13 cellular contexts compared by ENCODE assay signal in the genomic region with DNA sequence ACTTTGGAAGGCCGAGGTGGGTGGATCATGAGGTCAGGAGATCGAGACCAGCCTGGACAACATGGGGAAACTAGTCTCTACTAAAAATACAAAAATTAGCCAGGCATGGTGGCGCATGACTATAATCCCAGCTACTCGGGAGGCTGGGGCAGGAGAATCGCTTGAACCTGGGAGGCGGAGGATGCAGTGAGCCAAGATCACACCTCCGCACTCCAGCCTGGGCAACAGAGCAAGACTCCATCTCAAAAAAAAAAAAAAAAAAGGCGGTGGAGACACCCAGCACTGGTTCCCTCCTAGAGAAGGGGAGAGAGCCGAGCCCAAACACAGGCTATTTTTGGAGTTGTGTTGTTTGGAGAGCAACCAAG. TPM values are rescaled to one million over a fixed set of nuclear protein-coding genes. Genes with fewer than 3 reads are reported as not detected.
DNase-seq lines count a peak whose midpoint lies in the region; ATAC-seq, FAIRE-seq and TF ChIP-seq lines count a peak whose summit lies in the region.
"Not testable (repeated sequence)": the region's sequence is repeated elsewhere in the genome, so short reads cannot be mapped to it uniquely, and the experiment has no call there.
"Had no signal": no experiment of that assay in that cellular context is flagged by ENCODE, and none has a peak within 500 bp of the region (broad histone marks: within the 10 kb centered on the region; RNA-seq: fewer than 3 reads in every experiment).

No MANE protein-coding gene starts in this region.

- H3K23me2 ChIP-seq in H1 (ENCODE audit: low read depth, low read length): not testable (repeated sequence)

- H3K4me1 Mint-ChIP-seq in activated naive CD8-positive, alpha-beta T cell treated with anti-CD3 and anti-CD28 coated beads, Interleukin-2, amount 50 U/mL, for 24 hours: peaks cover 38% of the 10 kb centered on the region
- H3K4me1 Mint-ChIP-seq in natural killer cell treated with Interleukin-12 subunit alpha and Interleukin-12 subunit beta and Interleukin-15 and Interleukin-18, amount 100 ng/mL, for 72 hours (ENCODE audit: low read depth in 2 of 2): peaks cover 28 to 30% of the 10 kb centered on the region in 2 donors

- dilution Hi-C loops in keratinocyte (cut with MboI; ENCODE audit: extremely low pct_ligation_motif_present, low sequenced_read_pairs): not testable (repeated sequence)

- POLR2A ChIA-PET in H1 (lab: Charles Lee; ENCODE audit: partially characterized antibody): interaction anchor here (0.7 to 2.1 kb wide), 6 partner anchors 12 to 123 kb away, joined by 3 to 8 read pairs (median 4); a partner anchor contains a TSS

- not testable (repeated sequence) for ATAC-seq in activated naive CD8-positive, alpha-beta T cell treated with anti-CD3 and anti-CD28 coated beads, Interleukin-2, amount 50 U/mL, for 24 hours; natural killer cell treated with Interleukin-12 subunit alpha and Interleukin-12 subunit beta and Interleukin-15 and Interleukin-18, amount 100 ng/mL, for 72 hours

- not testable (repeated sequence) for TF ChIP-seq RAD21 in H1 (IDR thresholded peaks at IDR 0.05 in 1 of 2, conservative IDR thresholded peaks at IDR 0.05 in 1 of 2; ENCODE audit: low read depth in 2 of 2, low read length in 2 of 2)

- not testable (repeated sequence) for H4K5ac ChIP-seq in H1 (ENCODE audit: insufficient read length, low read depth, low read length)

- peak overlapping the region; percentile 68 for H4K91ac ChIP-seq in H1 (replicated peaks; ENCODE audit: insufficient read length, low read length)

- H3K4ac ChIP-seq in H1 (replicated peaks; ENCODE audit: insufficient read length, low read depth, low read length): not testable (repeated sequence)

- H3K9me1 ChIP-seq in keratinocyte (ENCODE audit: control insufficient read depth, extremely low read depth, insufficient read depth, low read length): not testable (repeated sequence)

- not testable (repeated sequence) for H3K56ac ChIP-seq in H1 (replicated peaks; ENCODE audit: insufficient read length, low read depth, low read length)

- H3K36me3 ChIP-seq in SJCRH30; H1 (ENCODE audit: control insufficient read depth in 2 of 4, insufficient read depth in 4 of 4, low read length in 3 of 4); keratinocyte (ENCODE audit: control insufficient read depth in 2 of 2, extremely low read depth in 1 of 2, insufficient read depth in 2 of 2, low read length in 2 of 2); smooth muscle cell (ENCODE audit: low read depth); vagina: not testable (repeated sequence)

- H3K4me3 ChIP-seq in GM12864 (ENCODE audit: low read depth, low read length): peak overlapping the region; percentile 49
- H3K4me3 ChIP-seq in SJCRH30: peak overlapping the region; percentile 53
- H3K4me3 ChIP-seq in H1 (ENCODE audit: extremely low read depth in 1 of 4, insufficient read depth in 2 of 4, low read depth in 3 of 4, low read length in 4 of 4): 0 out of 8 replicates have a peak overlapping the region, but pooled peaks of 1 of the 4 experiments have one; percentile 10
- not testable (repeated sequence) for H3K4me3 ChIP-seq in keratinocyte (ENCODE audit: control insufficient read depth in 2 of 3, extremely low read depth in 1 of 3, insufficient read depth in 2 of 3, low read depth in 1 of 3, low read length in 3 of 3); smooth muscle cell
- peak overlapping the region in 1 of 2 donors; percentile 38 for H3K4me3 ChIP-seq in vagina

- not testable (repeated sequence) for H3K36me3 Mint-ChIP-seq in activated naive CD8-positive, alpha-beta T cell treated with anti-CD3 and anti-CD28 coated beads, Interleukin-2, amount 50 U/mL, for 24 hours (ENCODE audit: low read depth); natural killer cell treated with Interleukin-12 subunit alpha and Interleukin-12 subunit beta and Interleukin-15 and Interleukin-18, amount 100 ng/mL, for 72 hours

- H3K4me2 ChIP-seq in H1 (ENCODE audit: insufficient read depth in 1 of 2, low read depth in 2 of 2, low read length in 2 of 2); smooth muscle cell: not testable (repeated sequence)
- H3K4me2 ChIP-seq in keratinocyte (ENCODE audit: control insufficient read depth, extremely low read depth, insufficient read depth, low read depth, low read length): peak overlapping the region; percentile 65

- H3K4me1 ChIP-seq in SJCRH30 (peaks cover 27% of the 10 kb centered on the region), H1 (replicated peaks in 1 of 4; ENCODE audit: control insufficient read depth in 3 of 4, insufficient read depth in 4 of 4, low read length in 3 of 4) (peaks cover 4 to 14% (median 8%) of the 10 kb centered on the region in 4 experiments), keratinocyte (ENCODE audit: control insufficient read depth, extremely low read depth, insufficient read depth, low read length) (peaks cover 42% of the 10 kb centered on the region), smooth muscle cell (ENCODE audit: low read depth) (peaks cover 16% of the 10 kb centered on the region), vagina (peaks cover 54% of the 10 kb centered on the region)

- CTCF ChIA-PET in H1 (lab: Charles Lee; ENCODE audit: partially characterized antibody): interaction anchor here (0.7 to 8.3 kb wide), 2 partner anchors 16 to 102 kb away, joined by 3 to 80 read pairs; a partner anchor contains a TSS

- H3K9me3 ChIP-seq in SJCRH30 (replicated peaks); H1 (ENCODE audit: insufficient read depth in 2 of 2, low read depth in 1 of 2, low read length in 1 of 2); keratinocyte (ENCODE audit: control insufficient read depth, low read depth, low read length); smooth muscle cell (replicated peaks; ENCODE audit: low read depth); vagina: not testable (repeated sequence)

- H3K18ac ChIP-seq in H1 (ENCODE audit: extremely low read depth, low read length): peak overlapping the region; percentile 4; the same call in 1 of the 2 replicates

- not testable (repeated sequence) for H3K9me3 Mint-ChIP-seq in activated naive CD8-positive, alpha-beta T cell treated with anti-CD3 and anti-CD28 coated beads, Interleukin-2, amount 50 U/mL, for 24 hours; natural killer cell treated with Interleukin-12 subunit alpha and Interleukin-12 subunit beta and Interleukin-15 and Interleukin-18, amount 100 ng/mL, for 72 hours

- H3F3A ChIP-seq in smooth muscle cell (ENCODE audit: low read depth): peaks cover 55% of the 10 kb centered on the region

- not testable (repeated sequence) for H2BK15ac ChIP-seq in H1 (ENCODE audit: low read length)

- intact Hi-C loops in vagina (cut with DNase I): loop anchor here (2.0 kb wide), 1 partner anchor 21 kb away; no protein-coding TSS in a partner anchor

- H3K79me2 ChIP-seq in H1 (ENCODE audit: control insufficient read depth in 1 of 2, insufficient read depth in 2 of 2, low read length in 2 of 2); keratinocyte (ENCODE audit: control insufficient read depth, insufficient read depth, low read length); smooth muscle cell (ENCODE audit: low read depth): not testable (repeated sequence)

- not testable (repeated sequence) for H2BK20ac ChIP-seq in H1 (ENCODE audit: low read length)

- WGBS in H1 (ENCODE audit: extremely low coverage in 1 of 2, insufficient coverage in 1 of 2, insufficient read length in 1 of 2, insufficient replicate concordance in 2 of 2, low coverage in 1 of 2, low lambda C conversion rate in 2 of 2, missing lambda C conversion rate in 1 of 2), 2 experiments: 93% methylated on average over 7 of the region's 9 CpGs; no CpG with 5 or more reads in 1 of the 2 experiments
- WGBS in smooth muscle cell (ENCODE audit: low lambda C conversion rate): 43% methylated on average over 9 of the region's 9 CpGs

- 0 out of 2 replicates have a peak overlapping the region, but pooled peaks have one; percentile 80 for H2AFZ ChIP-seq in H1 (ENCODE audit: low read length)
- peak overlapping the region; percentile 17 for H2AFZ ChIP-seq in keratinocyte (ENCODE audit: control insufficient read depth, low read length)
- H2AFZ ChIP-seq in smooth muscle cell (ENCODE audit: low read depth): not testable (repeated sequence)

- not testable (repeated sequence) for H3K9ac ChIP-seq in H1 (replicated peaks in 1 of 4; ENCODE audit: extremely low read depth in 1 of 4, low read depth in 3 of 4, low read length in 3 of 4); smooth muscle cell (ENCODE audit: low read depth)
- peak overlapping the region; percentile 71 for H3K9ac ChIP-seq in keratinocyte (ENCODE audit: control insufficient read depth, extremely low read depth, insufficient read depth, low read length)

- H2BK5ac ChIP-seq in H1 (ENCODE audit: low read depth, low read length): peak overlapping the region; percentile 88; the same call in 1 of the 2 replicates

- TF ChIP-seq EP300 in H1 (IDR thresholded peaks at IDR 0.05; ENCODE audit: borderline replicate concordance in 1 of 2, low read depth in 2 of 2, low read length in 2 of 2): not testable (repeated sequence)

- H3K79me1 ChIP-seq in H1 (ENCODE audit: low read depth, low read length): not testable (repeated sequence)

- H3K27me3 ChIP-seq in SJCRH30; H1 (replicated peaks in 1 of 4; ENCODE audit: control insufficient read depth in 3 of 4, extremely low read depth in 1 of 4, insufficient read depth in 3 of 4, low read length in 3 of 4); keratinocyte (ENCODE audit: control insufficient read depth, extremely low read depth, insufficient read depth, low read length); smooth muscle cell (ENCODE audit: low read depth); vagina: not testable (repeated sequence)

- not testable (repeated sequence) for H4K20me1 ChIP-seq in H1 (replicated peaks in 1 of 2; ENCODE audit: control insufficient read depth in 1 of 2, insufficient read depth in 2 of 2, low read length in 2 of 2); keratinocyte (ENCODE audit: control insufficient read depth, extremely low read depth, insufficient read depth, low read length); smooth muscle cell (ENCODE audit: low read depth)

- peak overlapping the region; percentile 90; the same call in 1 of the 2 replicates for H2BK12ac ChIP-seq in H1 (ENCODE audit: low read depth, low read length)

- H3K27ac ChIP-seq in SJCRH30 (peak overlapping the region; percentile 67), H1 (ENCODE audit: low read depth, low read length) (0 out of 2 replicates have a peak overlapping the region, but pooled peaks have one; percentile 22), keratinocyte (ENCODE audit: control insufficient read depth, insufficient read depth, low read length) (peak overlapping the region; percentile 67), smooth muscle cell (ENCODE audit: low read depth) (peak overlapping the region; percentile 100), vagina (peak overlapping the region; percentile 89)

- H3K4me3 Mint-ChIP-seq in activated naive CD8-positive, alpha-beta T cell treated with anti-CD3 and anti-CD28 coated beads, Interleukin-2, amount 50 U/mL, for 24 hours: peak overlapping the region; percentile 60
- H3K4me3 Mint-ChIP-seq in natural killer cell treated with Interleukin-12 subunit alpha and Interleukin-12 subunit beta and Interleukin-15 and Interleukin-18, amount 100 ng/mL, for 72 hours: peak overlapping the region; percentile 53

- H2BK120ac ChIP-seq in H1 (replicated peaks; ENCODE audit: low read depth, low read length): not testable (repeated sequence)

- H2AK5ac ChIP-seq in H1 (ENCODE audit: low read depth, low read length): not testable (repeated sequence)

- DNase-seq in GM12864 (ENCODE audit: low read depth); SJCRH30; activated naive CD8-positive, alpha-beta T cell treated with anti-CD3 and anti-CD28 coated beads, Interleukin-2, amount 50 U/mL, for 24 hours; H1 (ENCODE audit: low read depth in 1 of 2, low spot score in 2 of 2); keratinocyte (ENCODE audit: low read depth, low spot score); natural killer cell treated with Interleukin-12 subunit alpha and Interleukin-12 subunit beta and Interleukin-15 and Interleukin-18, amount 100 ng/mL, for 72 hours (ENCODE audit: low spot score); smooth muscle cell (lab: John Stamatoyannopoulos, UW; ENCODE audit: unreplicated experiment); vagina (ENCODE audit: extremely low spot score in 2 of 2): not testable (repeated sequence)

- H4K8ac ChIP-seq in H1 (ENCODE audit: extremely low read depth, insufficient read depth, low read length): 0 out of 2 replicates have a peak overlapping the region, but pooled peaks have one; percentile 39

- H3K23ac ChIP-seq in H1 (ENCODE audit: insufficient read length): not testable (repeated sequence)

- TF ChIP-seq POLR2A in H1 (IDR thresholded peaks at IDR 0.05; ENCODE audit: control extremely low read depth in 1 of 2, low read depth in 2 of 2, low read length in 2 of 2); vagina (IDR thresholded peaks at IDR 0.05): not testable (repeated sequence)

- not testable (repeated sequence) for H3K14ac ChIP-seq in H1 (ENCODE audit: insufficient read length)

- not testable (repeated sequence) for FAIRE-seq in H1 (lab: Jason Lieb, UNC); keratinocyte (lab: Jason Lieb, UNC)

- H3K27me3 Mint-ChIP-seq in activated naive CD8-positive, alpha-beta T cell treated with anti-CD3 and anti-CD28 coated beads, Interleukin-2, amount 50 U/mL, for 24 hours: peaks cover 54% of the 10 kb centered on the region
- H3K27me3 Mint-ChIP-seq in natural killer cell treated with Interleukin-12 subunit alpha and Interleukin-12 subunit beta and Interleukin-15 and Interleukin-18, amount 100 ng/mL, for 72 hours: peaks cover 21 to 27% of the 10 kb centered on the region in 2 donors

- not testable (repeated sequence) for H3K27ac Mint-ChIP-seq in activated naive CD8-positive, alpha-beta T cell treated with anti-CD3 and anti-CD28 coated beads, Interleukin-2, amount 50 U/mL, for 24 hours
- peak overlapping the region in 1 of 2 donors; percentile 67 for H3K27ac Mint-ChIP-seq in natural killer cell treated with Interleukin-12 subunit alpha and Interleukin-12 subunit beta and Interleukin-15 and Interleukin-18, amount 100 ng/mL, for 72 hours

- not testable (repeated sequence) for TF ChIP-seq CTCF in GM12864 (IDR thresholded peaks at IDR 0.05; ENCODE audit: low read depth, low read length, missing control alignments); H1 (IDR thresholded peaks at IDR 0.05; ENCODE audit: control extremely low read depth in 1 of 3, insufficient read depth in 1 of 3, low read depth in 1 of 3, low read length in 3 of 3); keratinocyte (optimal IDR thresholded peaks at IDR 0.05 in 1 of 3, IDR thresholded peaks at IDR 0.05 in 1 of 3, conservative IDR thresholded peaks at IDR 0.05 in 1 of 3; ENCODE audit: extremely low read depth in 1 of 3, insufficient read depth in 2 of 3, low read length in 3 of 3); smooth muscle cell (IDR thresholded peaks at IDR 0.05; ENCODE audit: borderline replicate concordance, insufficient read depth, poor library complexity, severe bottlenecking); vagina (IDR thresholded peaks at IDR 0.05)

RNA-seq across cellular contexts. Expression of a gene that starts 5.3 kb away (rescaled TPM):
- total RNA-seq in SJCRH30 (2014; rRNA removed; shearing (Covaris generic)): 1.2 and 1.7 TPM in 2 replicates
- 5.6 and 6.8 TPM in 2 replicates for total RNA-seq in H1 (2021; fragmentation: NEBNext Ultra II Directional; extraction: Animal tissue kit (Norgen Biotek cat#: 25700))
- polyA plus RNA-seq in H1 (2011; rRNA removed) (3.7 and 3.8 TPM in 2 replicates), keratinocyte (522 to 820 TPM (median 808 TPM) in 3 replicates), smooth muscle cell (460 and 495 TPM in 2 replicates)
- 3.4 TPM for polyA plus RNA-seq in H1 (2011; cell fraction: cytosol; rRNA removed)
- polyA plus RNA-seq in H1 (2011; cell fraction: nucleus; rRNA removed): 2.8 TPM
- 2.5 to 2.9 TPM (median 2.7 TPM) in 4 replicates for polyA plus RNA-seq in H1 (2012, experiment 1 of 2)
- polyA plus RNA-seq in H1 (2012, experiment 2 of 2): 1.9 TPM
- polyA plus RNA-seq in H1 (2013, experiment 1 of 2): 20.1 TPM
- polyA plus RNA-seq in H1 (2013, experiment 2 of 2): 28.6 TPM
- polyA minus RNA-seq in H1 (2011; rRNA and poly(A)+ RNA removed): 4.2 and 4.4 TPM in 2 replicates
- polyA minus RNA-seq in H1 (2011; cell fraction: cytosol; rRNA and poly(A)+ RNA removed): 1.9 TPM
- 1.00 TPM for polyA minus RNA-seq in H1 (2011; cell fraction: nucleus; rRNA and poly(A)+ RNA removed)
- polyA plus RNA-seq in keratinocyte (2011; ENCODE audit: low read depth): 34.7 TPM
- 285 and 359 TPM in 2 replicates for polyA plus RNA-seq in keratinocyte (2011; cell fraction: cytosol; rRNA removed)
- polyA plus RNA-seq in keratinocyte (2011; cell fraction: nucleus; rRNA removed): 835 and 1,052 TPM in 2 replicates
- 93.7 and 469 TPM in 2 replicates for polyA plus RNA-seq in keratinocyte (2012; ENCODE audit: low replicate concordance)
- polyA minus RNA-seq in keratinocyte: 678 to 1,056 TPM (median 837 TPM) in 3 replicates
- polyA minus RNA-seq in keratinocyte (2011; cell fraction: cytosol; rRNA and poly(A)+ RNA removed): 628 TPM
- 723 and 866 TPM in 2 replicates for polyA minus RNA-seq in keratinocyte (2011; cell fraction: nucleus; rRNA and poly(A)+ RNA removed)
- total RNA-seq in natural killer cell treated with Interleukin-12 subunit alpha and Interleukin-12 subunit beta and Interleukin-15 and Interleukin-18, amount 100 ng/mL, for 72 hours: not detected
- total RNA-seq in smooth muscle cell (387 and 435 TPM in 2 replicates), vagina (14.7 TPM)

RNA-seq across cellular contexts. Expression of a gene that starts 32.7 kb away (rescaled TPM):
- 89.2 and 98.3 TPM in 2 replicates for total RNA-seq in SJCRH30 (2014; rRNA removed; shearing (Covaris generic))
- total RNA-seq in H1 (2021; fragmentation: NEBNext Ultra II Directional; extraction: Animal tissue kit (Norgen Biotek cat#: 25700)): 56.0 and 56.1 TPM in 2 replicates
- 59.3 and 72.3 TPM in 2 replicates for polyA plus RNA-seq in H1 (2011; rRNA removed)
- polyA plus RNA-seq in H1 (2011; cell fraction: cytosol; rRNA removed): 115 TPM
- polyA plus RNA-seq in H1 (2011; cell fraction: nucleus; rRNA removed): 109 TPM
- 81.1 to 105 TPM (median 95.8 TPM) in 4 replicates for polyA plus RNA-seq in H1 (2012, experiment 1 of 2)
- 90.0 TPM for polyA plus RNA-seq in H1 (2012, experiment 2 of 2)
- polyA plus RNA-seq in H1 (2013, experiment 1 of 2): 35.2 TPM
- 33.6 TPM for polyA plus RNA-seq in H1 (2013, experiment 2 of 2)
- 47.0 and 58.4 TPM in 2 replicates for polyA minus RNA-seq in H1 (2011; rRNA and poly(A)+ RNA removed)
- polyA minus RNA-seq in H1 (2011; cell fraction: cytosol; rRNA and poly(A)+ RNA removed): 17.9 TPM
- polyA minus RNA-seq in H1 (2011; cell fraction: nucleus; rRNA and poly(A)+ RNA removed): 16.7 TPM
- 279 to 310 TPM (median 289 TPM) in 3 replicates for polyA plus RNA-seq in keratinocyte
- 177 TPM for polyA plus RNA-seq in keratinocyte (2011; ENCODE audit: low read depth)
- polyA plus RNA-seq in keratinocyte (2011; cell fraction: cytosol; rRNA removed): 272 and 352 TPM in 2 replicates
- polyA plus RNA-seq in keratinocyte (2011; cell fraction: nucleus; rRNA removed): 191 and 237 TPM in 2 replicates
- polyA plus RNA-seq in keratinocyte (2012; ENCODE audit: low replicate concordance): 194 and 251 TPM in 2 replicates
- 89.4 to 186 TPM (median 148 TPM) in 3 replicates for polyA minus RNA-seq in keratinocyte
- polyA minus RNA-seq in keratinocyte (2011; cell fraction: cytosol; rRNA and poly(A)+ RNA removed): 164 TPM
- polyA minus RNA-seq in keratinocyte (2011; cell fraction: nucleus; rRNA and poly(A)+ RNA removed): 32.7 and 46.5 TPM in 2 replicates
- 10 to 100 TPM; 30.9 to 39.4 TPM for total RNA-seq in natural killer cell treated with Interleukin-12 subunit alpha and Interleukin-12 subunit beta and Interleukin-15 and Interleukin-18, amount 100 ng/mL, for 72 hours
- 104 and 105 TPM in 2 replicates for total RNA-seq in smooth muscle cell
- polyA plus RNA-seq in smooth muscle cell: 44.0 and 51.2 TPM in 2 replicates
- total RNA-seq in vagina: 42.5 TPM

RNA-seq across cellular contexts. Expression of a gene that starts 36.3 kb away (rescaled TPM):
- total RNA-seq in SJCRH30 (2014; rRNA removed; shearing (Covaris generic)): 6.7 and 8.3 TPM in 2 replicates
- total RNA-seq in H1 (2021; fragmentation: NEBNext Ultra II Directional; extraction: Animal tissue kit (Norgen Biotek cat#: 25700)): 17.5 and 18.8 TPM in 2 replicates
- 2.0 and 3.4 TPM in 2 replicates for polyA plus RNA-seq in H1 (2011; rRNA removed)
- 3.5 TPM for polyA plus RNA-seq in H1 (2011; cell fraction: cytosol; rRNA removed)
- 11.9 TPM for polyA plus RNA-seq in H1 (2011; cell fraction: nucleus; rRNA removed)
- polyA plus RNA-seq in H1 (2012, experiment 1 of 2): 11.8 to 21.3 TPM (median 14.5 TPM) in 4 replicates
- polyA plus RNA-seq in H1 (2012, experiment 2 of 2): 3.0 TPM
- 9.3 TPM for polyA plus RNA-seq in H1 (2013, experiment 1 of 2)
- 8.3 TPM for polyA plus RNA-seq in H1 (2013, experiment 2 of 2)
- polyA minus RNA-seq in H1 (2011; rRNA and poly(A)+ RNA removed): 6.9 and 9.2 TPM in 2 replicates
- 5.9 TPM for polyA minus RNA-seq in H1 (2011; cell fraction: cytosol; rRNA and poly(A)+ RNA removed)
- polyA minus RNA-seq in H1 (2011; cell fraction: nucleus; rRNA and poly(A)+ RNA removed): 9.1 TPM
- 3.0 to 3.9 TPM (median 3.6 TPM) in 3 replicates for polyA plus RNA-seq in keratinocyte
- polyA plus RNA-seq in keratinocyte (2011; ENCODE audit: low read depth): 3.5 TPM
- 1.9 and 2.2 TPM in 2 replicates for polyA plus RNA-seq in keratinocyte (2011; cell fraction: cytosol; rRNA removed)
- polyA plus RNA-seq in keratinocyte (2011; cell fraction: nucleus; rRNA removed): 10.0 and 14.9 TPM in 2 replicates
- 6.4 and 13.0 TPM in 2 replicates for polyA plus RNA-seq in keratinocyte (2012; ENCODE audit: low replicate concordance)
- 3.2 to 11.9 TPM (median 7.8 TPM) in 3 replicates for polyA minus RNA-seq in keratinocyte
- 8.6 TPM for polyA minus RNA-seq in keratinocyte (2011; cell fraction: cytosol; rRNA and poly(A)+ RNA removed)
- polyA minus RNA-seq in keratinocyte (2011; cell fraction: nucleus; rRNA and poly(A)+ RNA removed): 6.0 and 10.9 TPM in 2 replicates
- 10 to 100 TPM; 54.8 to 73.7 TPM for total RNA-seq in natural killer cell treated with Interleukin-12 subunit alpha and Interleukin-12 subunit beta and Interleukin-15 and Interleukin-18, amount 100 ng/mL, for 72 hours
- 2.5 and 5.4 TPM in 2 replicates for total RNA-seq in smooth muscle cell
- polyA plus RNA-seq in smooth muscle cell: 11.0 and 11.2 TPM in 2 replicates
- 19.4 TPM for total RNA-seq in vagina

RNA-seq across cellular contexts. Expression of a gene that starts 43.8 kb away (rescaled TPM):
- 0.10 and 0.18 TPM in 2 replicates for total RNA-seq in SJCRH30 (2014; rRNA removed; shearing (Covaris generic))
- 7.0 and 7.4 TPM in 2 replicates for total RNA-seq in H1 (2021; fragmentation: NEBNext Ultra II Directional; extraction: Animal tissue kit (Norgen Biotek cat#: 25700))
- polyA plus RNA-seq in H1 (2011; rRNA removed) (1.6 and 3.0 TPM in 2 replicates), keratinocyte (0.04 to 0.06 TPM in 2 of 3 replicates, not detected in the other), smooth muscle cell (0.20 and 0.25 TPM in 2 replicates)
- polyA plus RNA-seq in H1 (2011; cell fraction: cytosol; rRNA removed): 2.2 TPM
- polyA plus RNA-seq in H1 (2011; cell fraction: nucleus; rRNA removed): 4.2 TPM
- polyA plus RNA-seq in H1 (2012, experiment 1 of 2): 8.2 to 13.3 TPM (median 11.5 TPM) in 4 replicates
- 6.6 TPM for polyA plus RNA-seq in H1 (2012, experiment 2 of 2)
- polyA plus RNA-seq in H1 (2013, experiment 1 of 2): 29.9 TPM
- polyA plus RNA-seq in H1 (2013, experiment 2 of 2): 28.2 TPM
- polyA minus RNA-seq in H1 (2011; rRNA and poly(A)+ RNA removed): 0.19 and 0.20 TPM in 2 replicates
- polyA minus RNA-seq in H1 (2011; cell fraction: cytosol; rRNA and poly(A)+ RNA removed): 3.1 TPM
- 1.2 TPM for polyA minus RNA-seq in H1 (2011; cell fraction: nucleus; rRNA and poly(A)+ RNA removed)
- polyA plus RNA-seq in keratinocyte (2011; ENCODE audit: low read depth): 0.16 TPM
- 0.12 TPM in 1 of 2 replicates, not detected in the other for polyA plus RNA-seq in keratinocyte (2011; cell fraction: cytosol; rRNA removed)
- 0.13 TPM in 1 of 2 replicates, not detected in the other for polyA plus RNA-seq in keratinocyte (2011; cell fraction: nucleus; rRNA removed)
- 0.15 and 0.55 TPM in 2 replicates for polyA plus RNA-seq in keratinocyte (2012; ENCODE audit: low replicate concordance)
- polyA minus RNA-seq in keratinocyte: not detected in 3 replicates
- not detected for polyA minus RNA-seq in keratinocyte (2011; cell fraction: cytosol; rRNA and poly(A)+ RNA removed)
- polyA minus RNA-seq in keratinocyte (2011; cell fraction: nucleus; rRNA and poly(A)+ RNA removed): not detected in 2 replicates
- total RNA-seq in natural killer cell treated with Interleukin-12 subunit alpha and Interleukin-12 subunit beta and Interleukin-15 and Interleukin-18, amount 100 ng/mL, for 72 hours: under 1 TPM in 1 of 2 donors, not detected in 1; 0.31 TPM
- total RNA-seq in smooth muscle cell (0.85 TPM in 1 of 2 replicates, not detected in the other), vagina (1.2 TPM)
- total RNA-seq: posterior vena cava, urinary bladder had no signal

RNA-seq across cellular contexts. Expression of a gene that starts 58.5 kb away (rescaled TPM):
- not detected in 2 replicates for total RNA-seq in SJCRH30 (2014; rRNA removed; shearing (Covaris generic))
- total RNA-seq in H1 (2021; fragmentation: NEBNext Ultra II Directional; extraction: Animal tissue kit (Norgen Biotek cat#: 25700)): 0.84 and 1.0 TPM in 2 replicates
- polyA plus RNA-seq in H1 (2011; rRNA removed): 0.26 and 0.47 TPM in 2 replicates
- polyA plus RNA-seq in H1 (2011; cell fraction: cytosol; rRNA removed): 1.1 TPM
- 1.7 TPM for polyA plus RNA-seq in H1 (2011; cell fraction: nucleus; rRNA removed)
- 0.62 to 1.2 TPM (median 0.80 TPM) in 4 replicates for polyA plus RNA-seq in H1 (2012, experiment 1 of 2)
- 0.59 TPM for polyA plus RNA-seq in H1 (2012, experiment 2 of 2)
- 0.55 TPM for polyA plus RNA-seq in H1 (2013, experiment 1 of 2)
- polyA plus RNA-seq in H1 (2013, experiment 2 of 2): 0.37 TPM
- polyA minus RNA-seq in H1 (2011; rRNA and poly(A)+ RNA removed): 0.16 TPM in 1 of 2 replicates, not detected in the other
- polyA minus RNA-seq in H1 (2011; cell fraction: cytosol; rRNA and poly(A)+ RNA removed): not detected
- 1.00 TPM for polyA minus RNA-seq in H1 (2011; cell fraction: nucleus; rRNA and poly(A)+ RNA removed)
- polyA plus RNA-seq in keratinocyte: not detected in 3 replicates
- not detected for polyA plus RNA-seq in keratinocyte (2011; ENCODE audit: low read depth)
- not detected in 2 replicates for polyA plus RNA-seq in keratinocyte (2011; cell fraction: cytosol; rRNA removed)
- polyA plus RNA-seq in keratinocyte (2011; cell fraction: nucleus; rRNA removed): not detected in 2 replicates
- polyA plus RNA-seq in keratinocyte (2012; ENCODE audit: low replicate concordance): not detected in 2 replicates
- polyA minus RNA-seq in keratinocyte: not detected in 3 replicates
- polyA minus RNA-seq in keratinocyte (2011; cell fraction: cytosol; rRNA and poly(A)+ RNA removed): not detected
- polyA minus RNA-seq in keratinocyte (2011; cell fraction: nucleus; rRNA and poly(A)+ RNA removed): not detected in 2 replicates
- not detected for total RNA-seq in natural killer cell treated with Interleukin-12 subunit alpha and Interleukin-12 subunit beta and Interleukin-15 and Interleukin-18, amount 100 ng/mL, for 72 hours
- not detected in 2 replicates for total RNA-seq in smooth muscle cell
- polyA plus RNA-seq in smooth muscle cell: not detected in 2 replicates
- not detected for total RNA-seq in vagina
- total RNA-seq: H4, mesenteric fat pad, posterior vena cava, RPMI7951, urinary bladder had no signal
- polyA plus RNA-seq: urinary bladder had no signal

Comparison
In these comparisons a context has a peak if more than half of its experiments do, and no peak if none do; other contexts are left out.
1. H3K27ac ChIP-seq: peak in every context shown above with its lines; median percentile 100 in smooth muscle cell; 89 in vagina; 67 in SJCRH30; 67 in keratinocyte; 22 in H1.
2. RNA of a gene that starts 5.3 kb away (total RNA-seq): 387 to 435 TPM in smooth muscle cell; 14.7 TPM in vagina (single experiment), 5.6 to 6.8 TPM in H1, 1.2 to 1.7 TPM in SJCRH30 and not detected in natural killer cell treated with Interleukin-12 subunit alpha and Interleukin-12 subunit beta and Interleukin-15 and Interleukin-18, amount 100 ng/mL, for 72 hours; every median in the first group is over 10 times any median in the second.